ENCODE assay signal across 8 cellular contexts in genomic region chr3:61381745-61382392, GRCh38.
DNase-seq lines count a peak whose midpoint lies in the region; ATAC-seq and TF ChIP-seq lines count a peak whose summit lies in the region.

No MANE protein-coding gene starts in this region.

- H4K20me1 ChIP-seq in SU-DHL-6 (ENCODE audit: low read depth, low read length) = no peaks in the 10 kb centered on the region

- peak overlapping the region; percentile 8 for H2AFZ ChIP-seq in SU-DHL-6 (ENCODE audit: low read depth, low read length, severe bottlenecking)

- no peaks in the 10 kb centered on the region for H3K27me3 ChIP-seq in SU-DHL-6 (ENCODE audit: low read length)

- H3K9me3 ChIP-seq in SU-DHL-6 (ENCODE audit: insufficient read depth, low read length) = no peaks in the 10 kb centered on the region

- H3K4me3 ChIP-seq in SU-DHL-6 (ENCODE audit: insufficient read depth, low read length, poor library complexity, severe bottlenecking) = no peak overlapping the region

- no peak overlapping the region for H3K9ac ChIP-seq in SU-DHL-6 (ENCODE audit: low read length)

- no peak overlapping the region for H3K27ac ChIP-seq in SU-DHL-6 (ENCODE audit: low read depth, low read length)

- no peaks in the 10 kb centered on the region for H3K9me2 ChIP-seq in SU-DHL-6 (replicated peaks; ENCODE audit: insufficient read depth, low read length)

- peak; percentile 69 for TF ChIP-seq CTCF in SU-DHL-6 (IDR thresholded peaks at IDR 0.05; ENCODE audit: insufficient read depth, low read length, poor library complexity, severe bottlenecking)

- H3K36me3 ChIP-seq in SU-DHL-6 (ENCODE audit: low read length) = no peaks in the 10 kb centered on the region

- H3F3A ChIP-seq in SU-DHL-6 (ENCODE audit: insufficient read depth) = no peaks in the 10 kb centered on the region

- no peaks in the 10 kb centered on the region for H3K79me2 ChIP-seq in SU-DHL-6 (ENCODE audit: insufficient read depth, low read length)

- H3K4me2 ChIP-seq in SU-DHL-6 (ENCODE audit: low read depth, low read length, poor library complexity, severe bottlenecking) = no peak overlapping the region

- ATAC-seq in GM21367 (IDR thresholded peaks at IDR 0.05; ENCODE audit: unreplicated experiment) = peak; percentile 98
- ATAC-seq in HG03575 (IDR thresholded peaks at IDR 0.05; ENCODE audit: extremely low read depth, insufficient number of reproducible peaks, low FRiP score, unreplicated experiment) = peak; percentile 91

- peak; percentile 15 to 61 (median 44) for DNase-seq in NCI-H1417 (lab: John Stamatoyannopoulos, UW)
- DNase-seq in NCI-H1417 treated with DMSO at 0.1 percent for 48 hours (lab: John Stamatoyannopoulos, UW) = no peak
- peak; percentile 46 for DNase-seq in globus pallidus (ENCODE audit: low spot score)
- peak; percentile 29 for DNase-seq in putamen (ENCODE audit: low spot score)
- no peak for DNase-seq in activated T-cell treated with anti-CD3 and anti-CD28 coated beads, Interleukin-2, amount 50 U/mL, for 1 hour

Comparison
In these comparisons a context has a peak if more than half of its experiments do, and no peak if none do; other contexts are left out.
1. DNase-seq: peak in NCI-H1417 (3 of 3), globus pallidus (single experiment) and putamen (single experiment); none in NCI-H1417 treated with DMSO at 0.1 percent for 48 hours (single experiment) and activated T-cell treated with anti-CD3 and anti-CD28 coated beads, Interleukin-2, amount 50 U/mL, for 1 hour (single experiment).